Comparison of ENCODE assay signal across 21 cellular contexts in the genomic region with DNA sequence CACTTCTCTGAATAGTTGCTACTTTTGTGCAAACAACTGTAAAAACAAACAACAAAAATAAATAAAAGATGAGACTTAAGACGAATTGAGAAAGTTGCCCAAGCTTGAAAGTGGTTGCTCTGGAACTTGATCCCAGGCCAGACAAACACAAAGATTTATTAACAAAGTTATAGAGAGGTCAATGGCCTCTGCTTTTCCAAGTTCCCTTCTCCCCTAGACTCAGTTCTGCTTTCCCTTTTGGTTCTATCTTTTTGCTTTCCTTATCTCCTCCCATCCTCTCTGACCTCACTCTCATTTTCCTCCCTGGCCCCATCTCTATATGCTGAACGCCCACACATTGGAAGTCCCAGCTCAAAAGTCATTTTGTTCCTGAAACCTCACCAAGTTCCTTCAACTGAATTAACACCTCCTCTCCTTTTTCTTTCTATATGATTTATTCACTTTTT.
DNase-seq lines count a peak whose midpoint lies in the region; ATAC-seq, FAIRE-seq and TF ChIP-seq lines count a peak whose summit lies in the region.
"Had no signal": no experiment of that assay in that cellular context is flagged by ENCODE, and none has a peak within 500 bp of the region (broad histone marks: within the 10 kb centered on the region; RNA-seq: fewer than 3 reads in every experiment).

No MANE protein-coding gene starts in this region.

- FAIRE-seq in astrocyte (lab: Jason Lieb, UNC): no peak
- FAIRE-seq: D721Med, H54 had no signal

- peaks cover 2% of the 10 kb centered on the region for H3K9me3 Mint-ChIP-seq in astrocyte (ENCODE audit: unreplicated experiment)

- ATAC-seq in left lung (peak; percentile 33), GM21423 (IDR thresholded peaks at IDR 0.05; ENCODE audit: unreplicated experiment) (no peak)
- ATAC-seq: activated CD4-positive, alpha-beta T cell treated with anti-CD3 and anti-CD28 coated beads for 36 hours; natural killer cell treated with Interleukin-12 subunit alpha and Interleukin-12 subunit beta and Interleukin-15 and Interleukin-18, amount 100 ng/mL, for 72 hours; T-helper 17 cell had no signal

- no peaks in the 10 kb centered on the region for H3K27me3 Mint-ChIP-seq in astrocyte (ENCODE audit: low read depth, unreplicated experiment)
- H3K27me3 Mint-ChIP-seq: activated naive CD8-positive, alpha-beta T cell treated with anti-CD3 and anti-CD28 coated beads for 36 hours; T-helper 17 cell had no signal

- H3K4me3 Mint-ChIP-seq in astrocyte (ENCODE audit: unreplicated experiment): no peak overlapping the region
- H3K4me3 Mint-ChIP-seq: activated CD4-positive, alpha-beta T cell treated with anti-CD3 and anti-CD28 coated beads for 36 hours; activated naive CD8-positive, alpha-beta T cell treated with anti-CD3 and anti-CD28 coated beads for 36 hours; IgD-negative memory B cell; natural killer cell treated with Interleukin-12 subunit alpha and Interleukin-12 subunit beta and Interleukin-15 and Interleukin-18, amount 100 ng/mL, for 72 hours; T-helper 17 cell had no signal

- H3K4me1 ChIP-seq in astrocyte (ENCODE audit: insufficient read depth, low read length): peaks cover 5% of the 10 kb centered on the region
- H3K4me1 ChIP-seq in left lung: no peaks in the 10 kb centered on the region
- H3K4me1 ChIP-seq: vagina had no signal

- H3K36me3 Mint-ChIP-seq in astrocyte (ENCODE audit: low read depth, unreplicated experiment): no peaks in the 10 kb centered on the region
- H3K36me3 Mint-ChIP-seq: activated naive CD8-positive, alpha-beta T cell treated with anti-CD3 and anti-CD28 coated beads for 36 hours had no signal

- H3K36me3 ChIP-seq in astrocyte (ENCODE audit: insufficient read depth, low read length) (no peaks in the 10 kb centered on the region), left lung (no peaks in the 10 kb centered on the region)
- H3K36me3 ChIP-seq: vagina had no signal

- H2AFZ ChIP-seq in astrocyte (ENCODE audit: low read depth, low read length): no peak overlapping the region

- H3K79me2 ChIP-seq in astrocyte (ENCODE audit: insufficient read depth, low read length): no peaks in the 10 kb centered on the region

- H3K27ac ChIP-seq in astrocyte (ENCODE audit: low read depth, low read length): peak overlapping the region; percentile 82
- no peak overlapping the region for H3K27ac ChIP-seq in left lung
- H3K27ac ChIP-seq: vagina had no signal

- peak; percentile 1 for DNase-seq in stimulated activated CD4-positive, alpha-beta T cell treated with anti-CD3 and anti-CD28 coated beads, Interleukin-15, amount 100 ng/mL, for 24 hours
- DNase-seq in stimulated activated CD4-positive, alpha-beta T cell treated with anti-CD3 and anti-CD28 coated beads, Interleukin-4, amount 100 ng/mL, for 4 hours: no peak
- peak; percentile 26 for DNase-seq in astrocyte (ENCODE audit: low read depth)
- no peak for DNase-seq in left lung
- DNase-seq in HuH-7 (ENCODE audit: low spot score): no peak
- DNase-seq in stimulated activated naive CD4-positive, alpha-beta T cell treated with Interleukin-2 at 50 U/mL for 16 hours (lab: John Stamatoyannopoulos, UW): no peak
- no peak for DNase-seq in NAMALWA (ENCODE audit: low spot score)
- DNase-seq: ACHN; activated CD4-positive, alpha-beta T cell treated with anti-CD3 and anti-CD28 coated beads for 36 hours; activated naive CD8-positive, alpha-beta T cell treated with anti-CD3 and anti-CD28 coated beads for 36 hours; activated T-cell treated with anti-CD3 and anti-CD28 coated beads, Interleukin-2, amount 50 U/mL, for 1 hour; cerebellar nuclear complex; NCI-H526 treated with DMSO at 0.1 percent for 48 hours; stimulated activated naive CD4-positive, alpha-beta T cell; T-helper 17 cell had no signal

- no peak for TF ChIP-seq CTCF in astrocyte (IDR thresholded peaks at IDR 0.05; ENCODE audit: insufficient read depth, low read depth, low read length)
- TF ChIP-seq CTCF in left lung (IDR thresholded peaks at IDR 0.05): no peak

- H3K9me3 ChIP-seq in astrocyte (ENCODE audit: insufficient read depth, low read depth, low read length) (no peaks in the 10 kb centered on the region), left lung (no peaks in the 10 kb centered on the region)
- H3K9me3 ChIP-seq: vagina had no signal

- peak overlapping the region; percentile 86 for H3K27ac Mint-ChIP-seq in astrocyte (ENCODE audit: unreplicated experiment)
- H3K27ac Mint-ChIP-seq: activated CD4-positive, alpha-beta T cell treated with anti-CD3 and anti-CD28 coated beads for 36 hours; activated naive CD8-positive, alpha-beta T cell treated with anti-CD3 and anti-CD28 coated beads for 36 hours; IgD-negative memory B cell; natural killer cell treated with Interleukin-12 subunit alpha and Interleukin-12 subunit beta and Interleukin-15 and Interleukin-18, amount 100 ng/mL, for 72 hours; T-helper 17 cell had no signal

- peaks cover 20% of the 10 kb centered on the region for H3K4me1 Mint-ChIP-seq in astrocyte (ENCODE audit: low read depth, unreplicated experiment)
- H3K4me1 Mint-ChIP-seq: activated naive CD8-positive, alpha-beta T cell treated with anti-CD3 and anti-CD28 coated beads for 36 hours; IgD-negative memory B cell; T-helper 17 cell had no signal

- intact Hi-C loops in left lung (cut with DNase I): no loop called here

- no peaks in the 10 kb centered on the region for H3K27me3 ChIP-seq in astrocyte (ENCODE audit: insufficient read depth, low read length)
- no peaks in the 10 kb centered on the region for H3K27me3 ChIP-seq in left lung
- H3K27me3 ChIP-seq: vagina had no signal

- no peaks in the 10 kb centered on the region for H4K20me1 ChIP-seq in astrocyte (ENCODE audit: insufficient read depth, low read length)

- H3K4me3 ChIP-seq in astrocyte (ENCODE audit: insufficient read depth, low read depth, low read length): no peak overlapping the region
- H3K4me3 ChIP-seq in left lung: no peak overlapping the region
- H3K4me3 ChIP-seq: vagina had no signal

- H3K4me2 ChIP-seq in astrocyte (ENCODE audit: low read length): peak overlapping the region; percentile 63

- H3K9ac ChIP-seq in astrocyte (ENCODE audit: low read length): no peak overlapping the region

Comparison
In these comparisons a context has a peak if more than half of its experiments do, and no peak if none do; other contexts are left out.
1. DNase-seq: peak in stimulated activated CD4-positive, alpha-beta T cell treated with anti-CD3 and anti-CD28 coated beads, Interleukin-15, amount 100 ng/mL, for 24 hours (single experiment) and astrocyte (single experiment); none in stimulated activated CD4-positive, alpha-beta T cell treated with anti-CD3 and anti-CD28 coated beads, Interleukin-4, amount 100 ng/mL, for 4 hours (0 of 2), left lung (0 of 2), HuH-7 (single experiment), stimulated activated naive CD4-positive, alpha-beta T cell treated with Interleukin-2 at 50 U/mL for 16 hours (single experiment) and NAMALWA (single experiment).